Comparison of ENCODE assay signal across 1 cellular context in genomic region chr2:170770008-170770303, GRCh38.
TF ChIP-seq lines count a peak whose summit lies in the region.

No MANE protein-coding gene starts in this region.

TF ChIP-seq in GM12878, 131 proteins besides CTCF, POLR2A, EP300 and RAD21 (continued from another document):
- TF ChIP-seq, protein P1, sequence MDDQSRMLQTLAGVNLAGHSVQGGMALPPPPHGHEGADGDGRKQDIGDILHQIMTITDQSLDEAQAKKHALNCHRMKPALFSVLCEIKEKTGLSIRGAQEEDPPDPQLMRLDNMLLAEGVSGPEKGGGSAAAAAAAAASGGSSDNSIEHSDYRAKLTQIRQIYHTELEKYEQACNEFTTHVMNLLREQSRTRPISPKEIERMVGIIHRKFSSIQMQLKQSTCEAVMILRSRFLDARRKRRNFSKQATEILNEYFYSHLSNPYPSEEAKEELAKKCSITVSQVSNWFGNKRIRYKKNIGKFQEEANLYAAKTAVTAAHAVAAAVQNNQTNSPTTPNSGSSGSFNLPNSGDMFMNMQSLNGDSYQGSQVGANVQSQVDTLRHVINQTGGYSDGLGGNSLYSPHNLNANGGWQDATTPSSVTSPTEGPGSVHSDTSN (IDR thresholded peaks at IDR 0.05; ENCODE audit: insufficient replicate concordance, low read depth, low read length), result peak; percentile 41
- TF ChIP-seq BMI1 (IDR thresholded peaks at IDR 0.05; ENCODE audit: borderline replicate concordance) (peak; percentile 90), MEF2B (IDR thresholded peaks at IDR 0.05; ENCODE audit: partially characterized antibody, poor library complexity, severe bottlenecking) (no peak)
